In the genomic region with DNA sequence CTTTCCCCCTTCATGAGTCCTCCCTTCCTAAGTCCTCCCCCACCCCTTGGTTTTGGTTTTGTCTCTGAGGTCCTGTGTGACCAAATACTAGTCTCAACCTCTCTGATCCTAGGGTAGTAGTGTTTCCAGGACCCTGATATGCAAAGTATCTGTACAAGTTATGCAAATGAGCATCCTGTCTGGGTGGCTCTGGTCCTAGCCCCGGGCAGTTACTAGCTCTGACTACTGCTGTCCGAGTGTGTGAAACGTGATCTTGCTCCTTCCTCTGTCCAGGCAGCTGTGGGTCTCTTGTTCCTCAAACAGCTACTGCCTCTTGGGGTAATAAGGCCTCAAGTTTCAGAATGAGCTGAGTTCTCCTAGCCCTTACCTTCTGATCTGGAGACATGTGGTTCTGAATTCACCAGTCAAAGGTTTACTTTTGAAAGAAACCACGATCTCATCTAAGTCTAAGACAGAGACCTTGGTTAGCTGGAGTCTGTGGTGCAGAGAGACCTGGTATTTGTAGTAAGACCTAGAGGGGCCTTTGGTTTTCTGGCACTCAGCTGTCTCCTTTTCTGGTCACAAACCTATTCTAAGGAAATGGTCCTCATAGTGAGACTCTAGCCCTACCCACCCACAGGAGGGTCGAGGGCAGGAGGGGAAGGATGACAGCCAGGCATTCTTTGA, we compare ENCODE assay signal across 1 cellular context.
TF ChIP-seq lines count a peak whose summit lies in the region.

No MANE protein-coding gene starts in this region.

TF ChIP-seq in HepG2, 621 proteins besides CTCF, POLR2A, EP300 and RAD21:
- TF ChIP-seq, protein P1, sequence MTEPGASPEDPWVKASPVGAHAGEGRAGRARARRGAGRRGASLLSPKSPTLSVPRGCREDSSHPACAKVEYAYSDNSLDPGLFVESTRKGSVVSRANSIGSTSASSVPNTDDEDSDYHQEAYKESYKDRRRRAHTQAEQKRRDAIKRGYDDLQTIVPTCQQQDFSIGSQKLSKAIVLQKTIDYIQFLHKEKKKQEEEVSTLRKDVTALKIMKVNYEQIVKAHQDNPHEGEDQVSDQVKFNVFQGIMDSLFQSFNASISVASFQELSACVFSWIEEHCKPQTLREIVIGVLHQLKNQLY (CRISPR knock-in tag; IDR thresholded peaks at IDR 0.05): no peak
- TF ChIP-seq KLF13 (CRISPR knock-in tag; IDR thresholded peaks at IDR 0.05): no peak
TF ChIP-seq in HepG2: peak in this region for 0.
